Comparison of ENCODE assay signal across 8 cellular contexts in the genomic region with DNA sequence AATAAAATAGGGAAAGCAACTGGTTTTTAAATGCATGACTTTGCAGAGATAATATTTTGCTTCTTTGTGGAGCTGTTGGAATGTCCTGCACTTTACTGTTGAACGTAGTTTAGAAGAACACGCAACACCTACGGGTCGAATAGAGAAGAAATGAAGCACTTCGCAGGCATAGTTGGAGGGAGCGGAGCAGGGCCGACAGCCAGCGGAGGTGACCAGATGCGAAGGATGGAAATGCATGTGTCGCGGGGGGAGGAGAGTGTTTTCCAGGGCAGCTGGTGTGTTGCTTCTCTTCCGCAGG. TPM values are rescaled to one million over a fixed set of nuclear protein-coding genes. Genes with fewer than 3 reads are reported as not detected.
DNase-seq lines count a peak whose midpoint lies in the region; ATAC-seq, FAIRE-seq and TF ChIP-seq lines count a peak whose summit lies in the region.

No MANE protein-coding gene starts in this region.

- H3K4me3 Mint-ChIP-seq in CD4-positive, alpha-beta T cell: peak overlapping the region; percentile 80
- H3K4me3 Mint-ChIP-seq in IgD-negative memory B cell: peak overlapping the region; percentile 87 to 95 (median 92)
- H3K4me3 Mint-ChIP-seq in activated B cell treated with CpG ODN at 0.5 μM for 24 hours: peak overlapping the region; percentile 86

- no peaks in the 10 kb centered on the region for H3K4me1 ChIP-seq in prostate gland (replicated peaks)

- no peaks in the 10 kb centered on the region for H3K27me3 Mint-ChIP-seq in CD4-positive, alpha-beta T cell
- H3K27me3 Mint-ChIP-seq in IgD-negative memory B cell (no peaks in the 10 kb centered on the region), activated B cell treated with CpG ODN at 0.5 μM for 24 hours (no peaks in the 10 kb centered on the region)

- no peaks in the 10 kb centered on the region for H3K27me3 ChIP-seq in CD4-positive, alpha-beta T cell (ENCODE audit: control insufficient read depth, insufficient read depth, low read length)
- H3K27me3 ChIP-seq in prostate gland (replicated peaks; ENCODE audit: insufficient read depth): no peaks in the 10 kb centered on the region

- WGBS in prostate gland: 3% methylated on average over 12 of the region's 12 CpGs

- DNase-seq in CD4-positive, alpha-beta T cell: no peak
- DNase-seq in activated B cell treated with CpG ODN at 0.5 μM for 24 hours (no peak), foreskin fibroblast (peak in 1 of 2 donors; percentile 53), prostate gland (ENCODE audit: low spot score) (no peak), D721Med (ENCODE audit: insufficient read length, low spot score) (no peak)
- no peak for DNase-seq in NK-92 treated with Interleukin-12 subunit alpha and Interleukin-12 subunit beta, amount 100 ng/mL, for 24 hours (lab: John Stamatoyannopoulos, UW)

- H3K36me3 ChIP-seq in prostate gland: no peaks in the 10 kb centered on the region

- POLR2A ChIA-PET in CD4-positive, alpha-beta T cell (lab: Charles Lee): interaction anchor here (0.9 to 3.8 kb wide), 10 partner anchors 8 to 760 kb away, joined by 3 to 42 read pairs (median 6); a partner anchor contains a TSS
- POLR2A ChIA-PET in activated B cell treated with CpG ODN at 0.5 μM for 24 hours (lab: Charles Lee): interaction anchor here (0.5 to 3.9 kb wide), 9 partner anchors 34 to 797 kb away, joined by 3 to 43 read pairs (median 4); a partner anchor contains a TSS

- peak overlapping the region; percentile 70 to 95 for H3K4me3 ChIP-seq in foreskin fibroblast (ENCODE audit: low read depth in 1 of 2, low read length in 2 of 2)
- H3K4me3 ChIP-seq in prostate gland: peak overlapping the region; percentile 94 to 95

- intact Hi-C loops in CD4-positive, alpha-beta T cell (cut with DNase I, micrococcal nuclease): loop anchor here in 1 of 2 experiments (2.0 to 10.0 kb wide), 6 partner anchors 72 to 970 kb away; a partner anchor contains a TSS
- intact Hi-C loops in activated B cell treated with CpG ODN at 0.5 μM for 24 hours (cut with micrococcal nuclease): loop anchor here (5.0 to 10.0 kb wide), 5 partner anchors 402 to 1053 kb away; a partner anchor contains a TSS
- intact Hi-C loops in prostate gland (cut with DNase I): loop anchor here (2.0 to 5.0 kb wide), 2 partner anchors 14 to 72 kb away; a partner anchor contains a TSS

- peak; percentile 8 for TF ChIP-seq CTCF in CD4-positive, alpha-beta T cell (IDR thresholded peaks at IDR 0.05)
- no peak for TF ChIP-seq CTCF in activated B cell treated with CpG ODN at 0.5 μM for 24 hours (IDR thresholded peaks at IDR 0.05)
- TF ChIP-seq CTCF in foreskin fibroblast (IDR thresholded peaks at IDR 0.05; ENCODE audit: low read depth, low read length): no peak
- TF ChIP-seq CTCF in prostate gland (IDR thresholded peaks at IDR 0.05): no peak
- no peak for TF ChIP-seq CTCF in D721Med (IDR thresholded peaks at IDR 0.05; ENCODE audit: insufficient read depth, missing control alignments)

- H3K9me3 ChIP-seq in CD4-positive, alpha-beta T cell (ENCODE audit: control insufficient read depth, low read length): no peaks in the 10 kb centered on the region
- H3K9me3 ChIP-seq in prostate gland: no peaks in the 10 kb centered on the region

- no peaks in the 10 kb centered on the region for H3K9me3 Mint-ChIP-seq in CD4-positive, alpha-beta T cell
- no peaks in the 10 kb centered on the region for H3K9me3 Mint-ChIP-seq in IgD-negative memory B cell
- H3K9me3 Mint-ChIP-seq in activated B cell treated with CpG ODN at 0.5 μM for 24 hours: no peaks in the 10 kb centered on the region

- H3K36me3 Mint-ChIP-seq in CD4-positive, alpha-beta T cell (ENCODE audit: low read depth): peaks cover 9% of the 10 kb centered on the region
- H3K36me3 Mint-ChIP-seq in IgD-negative memory B cell (no peaks in the 10 kb centered on the region), activated B cell treated with CpG ODN at 0.5 μM for 24 hours (ENCODE audit: low read depth) (peaks cover 32% of the 10 kb centered on the region)

- no peak for ATAC-seq in CD4-positive, alpha-beta T cell (ENCODE audit: poor library complexity)
- no peak for ATAC-seq in activated B cell treated with CpG ODN at 0.5 μM for 24 hours (ENCODE audit: low read depth)
- no peak for ATAC-seq in HG02852 (IDR thresholded peaks at IDR 0.05; ENCODE audit: unreplicated experiment)

- no peak for FAIRE-seq in D721Med (lab: Jason Lieb, UNC)

- CTCF ChIA-PET in CD4-positive, alpha-beta T cell (lab: Charles Lee): interaction anchor here (1.0 to 2.0 kb wide), 5 partner anchors 9 to 197 kb away, joined by 3 to 8 read pairs (median 5); a partner anchor contains a TSS
- CTCF ChIA-PET in activated B cell treated with CpG ODN at 0.5 μM for 24 hours (lab: Charles Lee): interaction anchor here (0.6 kb wide), 1 partner anchor 798 kb away, joined by 3 read pairs; a partner anchor contains a TSS

- H3K4me1 Mint-ChIP-seq in CD4-positive, alpha-beta T cell (ENCODE audit: low read depth): peaks cover 56% of the 10 kb centered on the region
- peaks cover 33 to 39% (median 39%) of the 10 kb centered on the region in 3 donors for H3K4me1 Mint-ChIP-seq in IgD-negative memory B cell
- H3K4me1 Mint-ChIP-seq in activated B cell treated with CpG ODN at 0.5 μM for 24 hours: peaks cover 56% of the 10 kb centered on the region

- no peak for TF ChIP-seq POLR2A in prostate gland (IDR thresholded peaks at IDR 0.05)

- H3K27ac ChIP-seq in CD4-positive, alpha-beta T cell (ENCODE audit: low read depth, low read length): no peak overlapping the region
- peak overlapping the region; percentile 89 to 94 for H3K27ac ChIP-seq in prostate gland

- H3K27ac Mint-ChIP-seq in CD4-positive, alpha-beta T cell: peak overlapping the region; percentile 65
- H3K27ac Mint-ChIP-seq in IgD-negative memory B cell (peak overlapping the region; percentile 83 to 91 (median 91)), activated B cell treated with CpG ODN at 0.5 μM for 24 hours (peak overlapping the region; percentile 86)

RNA-seq across cellular contexts. Expression of a gene that starts 0.8 kb away (rescaled TPM):
- total RNA-seq in CD4-positive, alpha-beta T cell: 10 to 100 TPM; 15.5 TPM
- polyA plus RNA-seq in IgD-negative memory B cell: 15.2 TPM
- total RNA-seq in activated B cell treated with CpG ODN at 0.5 μM for 24 hours: 30.6 and 32.0 TPM in 2 replicates
- 10 to 100 TPM; 15.7 to 19.7 TPM for total RNA-seq in prostate gland
